ENCODE assay signal across 1 cellular context in genomic region chr7:44643206-44643605, GRCh38.
TF ChIP-seq lines count a peak whose summit lies in the region.

No MANE protein-coding gene starts in this region.

TF ChIP-seq in K562, 482 proteins besides CTCF, POLR2A, EP300 and RAD21:
- TF ChIP-seq, protein P1, sequence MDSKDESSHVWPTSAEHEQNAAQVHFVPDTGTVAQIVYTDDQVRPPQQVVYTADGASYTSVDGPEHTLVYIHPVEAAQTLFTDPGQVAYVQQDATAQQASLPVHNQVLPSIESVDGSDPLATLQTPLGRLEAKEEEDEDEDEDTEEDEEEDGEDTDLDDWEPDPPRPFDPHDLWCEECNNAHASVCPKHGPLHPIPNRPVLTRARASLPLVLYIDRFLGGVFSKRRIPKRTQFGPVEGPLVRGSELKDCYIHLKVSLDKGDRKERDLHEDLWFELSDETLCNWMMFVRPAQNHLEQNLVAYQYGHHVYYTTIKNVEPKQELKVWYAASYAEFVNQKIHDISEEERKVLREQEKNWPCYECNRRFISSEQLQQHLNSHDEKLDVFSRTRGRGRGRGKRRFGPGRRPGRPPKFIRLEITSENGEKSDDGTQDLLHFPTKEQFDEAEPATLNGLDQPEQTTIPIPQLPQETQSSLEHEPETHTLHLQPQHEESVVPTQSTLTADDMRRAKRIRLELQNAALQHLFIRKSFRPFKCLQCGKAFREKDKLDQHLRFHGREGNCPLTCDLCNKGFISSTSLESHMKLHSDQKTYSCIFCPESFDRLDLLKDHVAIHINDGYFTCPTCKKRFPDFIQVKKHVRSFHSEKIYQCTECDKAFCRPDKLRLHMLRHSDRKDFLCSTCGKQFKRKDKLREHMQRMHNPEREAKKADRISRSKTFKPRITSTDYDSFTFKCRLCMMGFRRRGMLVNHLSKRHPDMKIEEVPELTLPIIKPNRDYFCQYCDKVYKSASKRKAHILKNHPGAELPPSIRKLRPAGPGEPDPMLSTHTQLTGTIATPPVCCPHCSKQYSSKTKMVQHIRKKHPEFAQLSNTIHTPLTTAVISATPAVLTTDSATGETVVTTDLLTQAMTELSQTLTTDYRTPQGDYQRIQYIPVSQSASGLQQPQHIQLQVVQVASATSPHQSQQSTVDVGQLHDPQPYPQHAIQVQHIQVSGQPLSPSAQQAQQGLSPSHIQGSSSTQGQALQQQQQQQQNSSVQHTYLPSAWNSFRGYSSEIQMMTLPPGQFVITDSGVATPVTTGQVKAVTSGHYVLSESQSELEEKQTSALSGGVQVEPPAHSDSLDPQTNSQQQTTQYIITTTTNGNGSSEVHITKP (IDR thresholded peaks at IDR 0.05; ENCODE audit: partially characterized antibody), result peak; percentile 66
- TF ChIP-seq ELF1 (tag; IDR thresholded peaks at IDR 0.05), result no peak
- TF ChIP-seq POLR2AphosphoS2 (IDR thresholded peaks at IDR 0.05; ENCODE audit: low read length), result no peak
- TF ChIP-seq, protein P2, sequence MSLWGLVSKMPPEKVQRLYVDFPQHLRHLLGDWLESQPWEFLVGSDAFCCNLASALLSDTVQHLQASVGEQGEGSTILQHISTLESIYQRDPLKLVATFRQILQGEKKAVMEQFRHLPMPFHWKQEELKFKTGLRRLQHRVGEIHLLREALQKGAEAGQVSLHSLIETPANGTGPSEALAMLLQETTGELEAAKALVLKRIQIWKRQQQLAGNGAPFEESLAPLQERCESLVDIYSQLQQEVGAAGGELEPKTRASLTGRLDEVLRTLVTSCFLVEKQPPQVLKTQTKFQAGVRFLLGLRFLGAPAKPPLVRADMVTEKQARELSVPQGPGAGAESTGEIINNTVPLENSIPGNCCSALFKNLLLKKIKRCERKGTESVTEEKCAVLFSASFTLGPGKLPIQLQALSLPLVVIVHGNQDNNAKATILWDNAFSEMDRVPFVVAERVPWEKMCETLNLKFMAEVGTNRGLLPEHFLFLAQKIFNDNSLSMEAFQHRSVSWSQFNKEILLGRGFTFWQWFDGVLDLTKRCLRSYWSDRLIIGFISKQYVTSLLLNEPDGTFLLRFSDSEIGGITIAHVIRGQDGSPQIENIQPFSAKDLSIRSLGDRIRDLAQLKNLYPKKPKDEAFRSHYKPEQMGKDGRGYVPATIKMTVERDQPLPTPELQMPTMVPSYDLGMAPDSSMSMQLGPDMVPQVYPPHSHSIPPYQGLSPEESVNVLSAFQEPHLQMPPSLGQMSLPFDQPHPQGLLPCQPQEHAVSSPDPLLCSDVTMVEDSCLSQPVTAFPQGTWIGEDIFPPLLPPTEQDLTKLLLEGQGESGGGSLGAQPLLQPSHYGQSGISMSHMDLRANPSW (CRISPR knock-in tag; IDR thresholded peaks at IDR 0.05), result no peak
